Comparison of ENCODE assay signal across 8 cellular contexts in the genomic region with DNA sequence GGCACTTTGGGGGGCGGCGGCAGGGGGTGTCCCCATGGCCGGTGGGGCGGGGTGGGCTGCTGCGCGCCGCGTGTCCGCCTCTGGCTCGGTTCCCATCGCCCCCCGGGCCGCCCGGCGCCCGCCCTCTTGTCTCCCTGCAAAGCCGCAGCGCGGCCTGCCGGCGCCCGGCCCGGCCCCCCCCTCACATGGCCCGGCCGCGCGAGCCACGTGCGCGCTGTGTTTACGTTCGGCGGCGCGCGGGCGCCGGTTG. TPM values are rescaled to one million over a fixed set of nuclear protein-coding genes. Genes with fewer than 3 reads are reported as not detected.
DNase-seq lines count a peak whose midpoint lies in the region; ATAC-seq and TF ChIP-seq lines count a peak whose summit lies in the region.

No MANE protein-coding gene starts in this region.

- no peaks in the 10 kb centered on the region for H3K9me3 Mint-ChIP-seq in T-cell
- H3K9me3 Mint-ChIP-seq in activated T-cell treated with anti-CD3 and anti-CD28 coated beads, Interleukin-2, amount 50 U/mL, for 4 hours, result no peaks in the 10 kb centered on the region

- H3K9me2 ChIP-seq in hepatocyte (replicated peaks; ENCODE audit: insufficient read depth), result no peaks in the 10 kb centered on the region

- H3K4me1 Mint-ChIP-seq in T-cell, result peaks cover 40 to 50% (median 46%) of the 10 kb centered on the region in 3 donors
- H3K4me1 Mint-ChIP-seq in activated T-cell treated with anti-CD3 and anti-CD28 coated beads, Interleukin-2, amount 50 U/mL, for 4 hours (ENCODE audit: low read depth), result peaks cover 41% of the 10 kb centered on the region

- no CpG with 5 or more reads among the region's 38 CpGs for WGBS in hepatocyte (ENCODE audit: low lambda C conversion rate, missing lambda C conversion rate)

- POLR2A ChIA-PET in T-cell (lab: Charles Lee), result no interaction called here

- TF ChIP-seq CTCF in hepatocyte (IDR thresholded peaks at IDR 0.05; ENCODE audit: poor library complexity), result no peak

- peak overlapping the region; percentile 89 for H3K4me2 ChIP-seq in hepatocyte

- H3K9me3 ChIP-seq in hepatocyte (ENCODE audit: low read depth), result no peaks in the 10 kb centered on the region

- no peak for ATAC-seq in GM18505 (IDR thresholded peaks at IDR 0.05; ENCODE audit: unreplicated experiment)
- ATAC-seq in T-cell (replicated peaks in 1 of 4), result no peak
- no peak for ATAC-seq in GM21786 (IDR thresholded peaks at IDR 0.05; ENCODE audit: unreplicated experiment)
- no peak for ATAC-seq in activated T-cell treated with anti-CD3 and anti-CD28 coated beads, Interleukin-2, amount 50 U/mL, for 4 hours
- no peak for ATAC-seq in HG03442 (IDR thresholded peaks at IDR 0.05; ENCODE audit: unreplicated experiment)
- no peak for ATAC-seq in GM21576 (IDR thresholded peaks at IDR 0.05; ENCODE audit: unreplicated experiment)

- no peak overlapping the region for H2AFZ ChIP-seq in hepatocyte

- peaks cover 12% of the 10 kb centered on the region for H3K36me3 Mint-ChIP-seq in T-cell
- H3K36me3 Mint-ChIP-seq in activated T-cell treated with anti-CD3 and anti-CD28 coated beads, Interleukin-2, amount 50 U/mL, for 4 hours (ENCODE audit: insufficient read depth), result peaks cover 4% of the 10 kb centered on the region

- no peaks in the 10 kb centered on the region for H3K27me3 Mint-ChIP-seq in T-cell
- H3K27me3 Mint-ChIP-seq in activated T-cell treated with anti-CD3 and anti-CD28 coated beads, Interleukin-2, amount 50 U/mL, for 4 hours (ENCODE audit: low read depth), result no peaks in the 10 kb centered on the region

- CTCF ChIA-PET in T-cell (lab: Charles Lee), result no interaction called here

- peaks cover 2% of the 10 kb centered on the region for H4K20me1 ChIP-seq in hepatocyte (ENCODE audit: insufficient read depth, poor library complexity, severe bottlenecking)

- H3K4me3 ChIP-seq in hepatocyte (peak overlapping the region; percentile 62), skin epidermis (peak overlapping the region; percentile 61 to 100 (median 88))

- peaks cover 26% of the 10 kb centered on the region for H3K4me1 ChIP-seq in hepatocyte (ENCODE audit: insufficient read depth)

- H3K36me3 ChIP-seq in hepatocyte (replicated peaks; ENCODE audit: insufficient read depth, low read depth), result no peaks in the 10 kb centered on the region

- H3K4me3 Mint-ChIP-seq in T-cell, result peak overlapping the region; percentile 44 to 80 (median 68)
- H3K4me3 Mint-ChIP-seq in activated T-cell treated with anti-CD3 and anti-CD28 coated beads, Interleukin-2, amount 50 U/mL, for 4 hours, result no peak overlapping the region

- no peaks in the 10 kb centered on the region for H3K27me3 ChIP-seq in hepatocyte

- H3K27ac Mint-ChIP-seq in T-cell, result peak overlapping the region in 1 of 2 donors; percentile 22

- H3K79me2 ChIP-seq in hepatocyte, result peaks cover 32% of the 10 kb centered on the region

- TF ChIP-seq POLR2A in GM18505 (IDR thresholded peaks at IDR 0.05; ENCODE audit: borderline replicate concordance, extremely low read depth, insufficient read depth, insufficient read length), result peak; percentile 5

- peak overlapping the region; percentile 93 for H3K27ac ChIP-seq in hepatocyte
- H3K27ac ChIP-seq in skin epidermis, result peak overlapping the region; percentile 79 to 100 (median 95)

- DNase-seq in T-cell (no peak), hepatocyte (ENCODE audit: low spot score) (no peak)
- DNase-seq in activated T-cell treated with anti-CD3 and anti-CD28 coated beads, Interleukin-2, amount 50 U/mL, for 4 hours, result no peak

RNA-seq across cellular contexts. Expression of a gene that starts 0.5 kb away (rescaled TPM):
- 10 to 100 TPM; 44.4 to 96.7 (median 51.7) TPM for total RNA-seq in T-cell
- 16.9 and 18.3 TPM in 2 replicates for total RNA-seq in hepatocyte
- 6.8 and 7.2 TPM in 2 replicates for polyA plus RNA-seq in hepatocyte
- total RNA-seq in activated T-cell treated with anti-CD3 and anti-CD28 coated beads, Interleukin-2, amount 50 U/mL, for 4 hours, result 1 to 10 TPM; 5.4 to 6.5 (median 6.0) TPM

RNA-seq across cellular contexts. Expression of a gene that starts 28.6 kb away (rescaled TPM):
- total RNA-seq in T-cell (1,000 to 10,000 TPM; 1,997 to 2,171 (median 2,116) TPM), hepatocyte (2,924 and 3,305 TPM in 2 replicates)
- polyA plus RNA-seq in hepatocyte, result 1,254 and 1,318 TPM in 2 replicates
- 1,000 to 10,000 TPM; 2,279 to 2,502 (median 2,371) TPM for total RNA-seq in activated T-cell treated with anti-CD3 and anti-CD28 coated beads, Interleukin-2, amount 50 U/mL, for 4 hours

RNA-seq across cellular contexts. Expression of a gene that starts 28.8 kb away (rescaled TPM):
- total RNA-seq in T-cell (1 to 10 TPM; 2.2 to 4.1 (median 3.6) TPM), hepatocyte (16.2 and 19.8 TPM in 2 replicates)
- 14.8 and 16.9 TPM in 2 replicates for polyA plus RNA-seq in hepatocyte
- total RNA-seq in activated T-cell treated with anti-CD3 and anti-CD28 coated beads, Interleukin-2, amount 50 U/mL, for 4 hours, result 1 to 10 TPM; 5.5 to 7.4 (median 5.7) TPM
